ENCODE assay signal across 1 cellular context in genomic region chr6:108848116-108848868, GRCh38.
TF ChIP-seq lines count a peak whose summit lies in the region.

TSS of gene ARMC2 (plus strand) at chr6:108848422. CDS start at chr6:108854268, 5,846 bp downstream.

TF ChIP-seq in K562, 482 proteins besides CTCF, POLR2A, EP300 and RAD21 (continued from another document):
- TF ChIP-seq, protein P1, sequence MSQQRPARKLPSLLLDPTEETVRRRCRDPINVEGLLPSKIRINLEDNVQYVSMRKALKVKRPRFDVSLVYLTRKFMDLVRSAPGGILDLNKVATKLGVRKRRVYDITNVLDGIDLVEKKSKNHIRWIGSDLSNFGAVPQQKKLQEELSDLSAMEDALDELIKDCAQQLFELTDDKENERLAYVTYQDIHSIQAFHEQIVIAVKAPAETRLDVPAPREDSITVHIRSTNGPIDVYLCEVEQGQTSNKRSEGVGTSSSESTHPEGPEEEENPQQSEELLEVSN (IDR thresholded peaks at IDR 0.05; ENCODE audit: borderline replicate concordance in 1 of 2, extremely low read depth in 1 of 2, insufficient read depth in 1 of 2, insufficient read length in 1 of 2, low read depth in 1 of 2, low read length in 1 of 2, poor library complexity in 1 of 2, severe bottlenecking in 1 of 2) = peak; percentile 74 to 88
- TF ChIP-seq LEF1 (IDR thresholded peaks at IDR 0.05) (no peak), ZBTB40 (IDR thresholded peaks at IDR 0.05) (peak; percentile 29; the same call in 1 of the 2 replicates), ZBTB40 (CRISPR knock-in tag; IDR thresholded peaks at IDR 0.05) (no peak), HDAC8 (tag; IDR thresholded peaks at IDR 0.05) (no peak), RBM22 (IDR thresholded peaks at IDR 0.05; ENCODE audit: low read depth, low read length, poor library complexity, severe bottlenecking) (no peak), NKRF (IDR thresholded peaks at IDR 0.05; ENCODE audit: borderline replicate concordance) (peak; percentile 92), NRF1 (conservative IDR thresholded peaks at IDR 0.05 in 1 of 2, IDR thresholded peaks at IDR 0.05 in 1 of 2) (peak; percentile 99), SLC30A9 (CRISPR knock-in tag; IDR thresholded peaks at IDR 0.05) (no peak), DLX4 (CRISPR knock-in tag; IDR thresholded peaks at IDR 0.05) (no peak), CBX5 (IDR thresholded peaks at IDR 0.05; ENCODE audit: borderline replicate concordance, low read depth) (no peak), ZNF324 (CRISPR knock-in tag; IDR thresholded peaks at IDR 0.05) (no peak)
- TF ChIP-seq, protein P2, sequence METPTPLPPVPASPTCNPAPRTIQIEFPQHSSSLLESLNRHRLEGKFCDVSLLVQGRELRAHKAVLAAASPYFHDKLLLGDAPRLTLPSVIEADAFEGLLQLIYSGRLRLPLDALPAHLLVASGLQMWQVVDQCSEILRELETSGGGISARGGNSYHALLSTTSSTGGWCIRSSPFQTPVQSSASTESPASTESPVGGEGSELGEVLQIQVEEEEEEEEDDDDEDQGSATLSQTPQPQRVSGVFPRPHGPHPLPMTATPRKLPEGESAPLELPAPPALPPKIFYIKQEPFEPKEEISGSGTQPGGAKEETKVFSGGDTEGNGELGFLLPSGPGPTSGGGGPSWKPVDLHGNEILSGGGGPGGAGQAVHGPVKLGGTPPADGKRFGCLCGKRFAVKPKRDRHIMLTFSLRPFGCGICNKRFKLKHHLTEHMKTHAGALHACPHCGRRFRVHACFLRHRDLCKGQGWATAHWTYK (CRISPR knock-in tag; IDR thresholded peaks at IDR 0.05) = no peak
